ENCODE assay signal across 8 cellular contexts in genomic region chr17:50297407-50297865, GRCh38. TPM values are rescaled to one million over a fixed set of nuclear protein-coding genes. Genes with fewer than 3 reads are reported as not detected.
DNase-seq lines count a peak whose midpoint lies in the region; ATAC-seq, FAIRE-seq and TF ChIP-seq lines count a peak whose summit lies in the region.

No MANE protein-coding gene starts in this region.

- POLR2A ChIA-PET in K562 (lab: Yijun Ruan, JAX): interaction anchor here (0.6 kb wide), 2 partner anchors 161 to 465 kb away, joined by 3 read pairs; no protein-coding TSS in a partner anchor

- DNase-seq in NK-92 treated with Interleukin-12 subunit alpha and Interleukin-12 subunit beta, amount 100 ng/mL, for 24 hours (lab: John Stamatoyannopoulos, UW): peak; percentile 61
- no peak for DNase-seq in NK-92 (lab: John Stamatoyannopoulos, UW; ENCODE audit: unreplicated experiment)
- DNase-seq in NCI-H2029 treated with DMSO at 0.1 percent for 48 hours (lab: John Stamatoyannopoulos, UW): peak; percentile 3
- DNase-seq in UCSD-AML1 (lab: John Stamatoyannopoulos, UW; ENCODE audit: unreplicated experiment): peak; percentile 54
- peak; percentile 80 to 86 (median 84) for DNase-seq in K562 (ENCODE audit: extremely low read depth in 1 of 4, low spot score in 3 of 4)
- peak; percentile 57 for DNase-seq in iris pigment epithelial cell (ENCODE audit: low read depth)
- DNase-seq in stimulated activated CD4-positive, alpha-beta T cell treated with anti-CD3 and anti-CD28 coated beads, Interleukin-1b, Interleukin-23, amount 100 ng/mL, for 1 hour (ENCODE audit: low read depth in 2 of 2): peak; percentile 55 to 60

- intact Hi-C loops in K562 (cut with micrococcal nuclease): loop anchor here (1.0 to 10.0 kb wide), 4 partner anchors 93 to 203 kb away; partner anchors contain the start of gene RSAD1

- TF ChIP-seq POLR2A in K562 (conservative IDR thresholded peaks at IDR 0.05): no peak

- no peak overlapping the region for H3K27ac ChIP-seq in K562 (ENCODE audit: extremely low read depth, low read depth, low read length)

- H3K27me3 ChIP-seq in K562 (ENCODE audit: control insufficient read depth in 2 of 2, insufficient read depth in 2 of 2, low read length in 2 of 2): peaks cover 5 to 30% of the 10 kb centered on the region in 2 experiments; a peak in 4 of 5 replicates

- peak; percentile 94 to 96 (median 95) for TF ChIP-seq CTCF in K562 (IDR thresholded peaks at IDR 0.05 in 2 of 3, conservative IDR thresholded peaks at IDR 0.05 in 1 of 3; ENCODE audit: insufficient read depth in 2 of 3, low read depth in 1 of 3, low read length in 3 of 3)

- in situ Hi-C loops in K562 (cut with MboI): no loop called here

- FAIRE-seq in K562 (lab: Jason Lieb, UNC): peak; percentile 89

- no peaks in the 10 kb centered on the region for H3K9me3 ChIP-seq in K562 (replicated peaks; ENCODE audit: control insufficient read depth, insufficient read depth, low read depth, low read length)

- no peak overlapping the region for H3K4me3 ChIP-seq in K562

- no TSS peak for BruUV-seq in K562 (replicated peaks; lab: Mats Ljungman, UMichigan)

- CTCF ChIA-PET in K562 (lab: Yijun Ruan, JAX; ENCODE audit: low intra/inter-chr PET ratio): interaction anchor here (0.7 to 4.7 kb wide), 9 partner anchors 24 to 271 kb away, joined by 3 to 142 read pairs (median 6); partner anchors contain the start of genes COL1A1 and PDK2

- H3K9me1 ChIP-seq in K562 (ENCODE audit: control insufficient read depth, insufficient read depth, low read length): no peaks in the 10 kb centered on the region

- 8% methylated on average over 7 of the region's 7 CpGs for WGBS in K562 (ENCODE audit: insufficient coverage, low coverage, missing lambda C conversion rate)

- no peaks in the 10 kb centered on the region; the same call in 1 of the 2 replicates for H4K20me1 ChIP-seq in K562 (replicated peaks; ENCODE audit: control insufficient read depth, insufficient read depth, low read length)

- H3K36me3 ChIP-seq in K562 (ENCODE audit: control insufficient read depth, insufficient read depth, low read length): no peaks in the 10 kb centered on the region

- no peak overlapping the region for H3K9ac ChIP-seq in K562 (ENCODE audit: insufficient read depth in 1 of 2, low read depth in 2 of 2, low read length in 2 of 2)

- H2AFZ ChIP-seq in K562 (ENCODE audit: low read depth, low read length): no peak overlapping the region

- peak; percentile 99 for TF ChIP-seq RAD21 in K562 (CRISPR knock-in tag; conservative IDR thresholded peaks at IDR 0.05 in 1 of 2, IDR thresholded peaks at IDR 0.05 in 1 of 2)

- ATAC-seq in K562 (peak; percentile 99), GM19023 (IDR thresholded peaks at IDR 0.05; ENCODE audit: unreplicated experiment) (no peak)

- no peaks in the 10 kb centered on the region for H3K79me2 ChIP-seq in K562 (ENCODE audit: control insufficient read depth, insufficient read depth, low read length)

- no peak for TF ChIP-seq EP300 in K562 (IDR thresholded peaks at IDR 0.05; ENCODE audit: low read length)

- no peak overlapping the region for H3K4me2 ChIP-seq in K562 (ENCODE audit: insufficient read depth, low read length)

- no peaks in the 10 kb centered on the region; a peak in 1 of 5 replicates for H3K4me1 ChIP-seq in K562 (replicated peaks in 1 of 2; ENCODE audit: control insufficient read depth in 2 of 2, insufficient read depth in 2 of 2, low read length in 2 of 2)

TF ChIP-seq in K562, 482 proteins besides CTCF, POLR2A, EP300 and RAD21 (continues in another document):
- TF ChIP-seq ZNF408 (CRISPR knock-in tag; IDR thresholded peaks at IDR 0.05; ENCODE audit: low read depth): no peak
- no peak for TF ChIP-seq MBD2 (IDR thresholded peaks at IDR 0.05; ENCODE audit: borderline replicate concordance, low read depth)
- TF ChIP-seq ARID2 (IDR thresholded peaks at IDR 0.05): peak; percentile 84
- TF ChIP-seq TCF3 (CRISPR knock-in tag; IDR thresholded peaks at IDR 0.05): 0 out of 2 replicates have a peak, but pooled peaks have one; percentile 20
- TF ChIP-seq, protein P1, sequence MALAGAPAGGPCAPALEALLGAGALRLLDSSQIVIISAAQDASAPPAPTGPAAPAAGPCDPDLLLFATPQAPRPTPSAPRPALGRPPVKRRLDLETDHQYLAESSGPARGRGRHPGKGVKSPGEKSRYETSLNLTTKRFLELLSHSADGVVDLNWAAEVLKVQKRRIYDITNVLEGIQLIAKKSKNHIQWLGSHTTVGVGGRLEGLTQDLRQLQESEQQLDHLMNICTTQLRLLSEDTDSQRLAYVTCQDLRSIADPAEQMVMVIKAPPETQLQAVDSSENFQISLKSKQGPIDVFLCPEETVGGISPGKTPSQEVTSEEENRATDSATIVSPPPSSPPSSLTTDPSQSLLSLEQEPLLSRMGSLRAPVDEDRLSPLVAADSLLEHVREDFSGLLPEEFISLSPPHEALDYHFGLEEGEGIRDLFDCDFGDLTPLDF (CRISPR knock-in tag; IDR thresholded peaks at IDR 0.05): no peak
- no peak for TF ChIP-seq DDX20 (tag; IDR thresholded peaks at IDR 0.05; ENCODE audit: low read depth)
- no peak for TF ChIP-seq ZNF324 (CRISPR knock-in tag; IDR thresholded peaks at IDR 0.05)
- TF ChIP-seq SP1 (CRISPR knock-in tag; IDR thresholded peaks at IDR 0.05): peak; percentile 75
- TF ChIP-seq MECOM (CRISPR knock-in tag; IDR thresholded peaks at IDR 0.05): no peak
- no peak for TF ChIP-seq POLR2B (IDR thresholded peaks at IDR 0.05; ENCODE audit: low read depth, partially characterized antibody)

RNA-seq across cellular contexts. Expression of gene TMEM92, which starts 23.2 kb away (rescaled TPM):
- total RNA-seq in K562 (2011; cell fraction: chromatin; rRNA removed; ENCODE audit: low replicate concordance): 0.62 and 2.3 TPM in 2 replicates
- 0.79 and 2.2 TPM in 2 replicates for total RNA-seq in K562 (2011; cell fraction: nucleolus; rRNA removed)
- total RNA-seq in K562 (2011; cell fraction: nucleoplasm; rRNA removed): 0.44 and 1.2 TPM in 2 replicates
- total RNA-seq in K562 (2014; rRNA removed) (0.32 TPM in 1 of 2 replicates, not detected in the other), K562 (2014; rRNA removed; fragmentation: Illumina TruSeq; extraction: Trizol) (0.10 and 0.18 TPM in 2 replicates), K562 (2015; rRNA removed; fragmentation: Illumina TruSeq; extraction: Trizol) (0.14 and 0.23 TPM in 2 replicates), K562 (2021) (0.40 and 0.47 TPM in 2 replicates)
- polyA plus RNA-seq in K562 (2011; rRNA removed) (0.22 and 1.1 TPM in 2 replicates), K562 (2014; fragmentation: Illumina TruSeq; extraction: Trizol) (2.1 and 2.6 TPM in 2 replicates), K562 (2014; fragmentation: Nextera tagmentation; extraction: Ambion mirVana) (under 1 TPM; 0.59 to 0.81 TPM), K562 (2014; rRNA removed) (0.09 and 0.49 TPM in 2 replicates)
- polyA plus RNA-seq in K562 (2011; cell fraction: cytosol; rRNA removed): 1.3 and 3.2 TPM in 2 replicates
- polyA plus RNA-seq in K562 (2011; cell fraction: nucleus; rRNA removed): 1.1 and 1.2 TPM in 2 replicates
- 0.73 and 2.3 TPM in 2 replicates for polyA plus RNA-seq in K562 (2012)
- 0.32 and 0.60 TPM in 2 replicates for polyA minus RNA-seq in K562 (2011; rRNA and poly(A)+ RNA removed)
- 0.64 and 2.3 TPM in 2 replicates for polyA minus RNA-seq in K562 (2011; cell fraction: cytosol; rRNA and poly(A)+ RNA removed)
- 1.1 and 3.0 TPM in 2 replicates for polyA minus RNA-seq in K562 (2011; cell fraction: nucleus; rRNA and poly(A)+ RNA removed)

RNA-seq across cellular contexts. Expression of gene XYLT2, which starts 48.5 kb away (rescaled TPM):
- 16.9 and 49.3 TPM in 2 replicates for total RNA-seq in K562 (2011; cell fraction: chromatin; rRNA removed; ENCODE audit: low replicate concordance)
- 28.8 and 34.7 TPM in 2 replicates for total RNA-seq in K562 (2011; cell fraction: nucleolus; rRNA removed)
- total RNA-seq in K562 (2011; cell fraction: nucleoplasm; rRNA removed): 27.6 and 29.6 TPM in 2 replicates
- total RNA-seq in K562 (2014; rRNA removed): 9.1 and 14.0 TPM in 2 replicates
- 2.0 and 2.4 TPM in 2 replicates for total RNA-seq in K562 (2014; rRNA removed; fragmentation: Illumina TruSeq; extraction: Trizol)
- total RNA-seq in K562 (2015; rRNA removed; fragmentation: Illumina TruSeq; extraction: Trizol): 4.5 and 10.6 TPM in 2 replicates
- total RNA-seq in K562 (2021): 8.9 and 9.5 TPM in 2 replicates
- 3.8 and 8.4 TPM in 2 replicates for polyA plus RNA-seq in K562 (2011; rRNA removed)
- 7.0 and 11.0 TPM in 2 replicates for polyA plus RNA-seq in K562 (2011; cell fraction: cytosol; rRNA removed)
- 19.7 and 30.0 TPM in 2 replicates for polyA plus RNA-seq in K562 (2011; cell fraction: nucleus; rRNA removed)
- polyA plus RNA-seq in K562 (2012): 6.2 and 10.6 TPM in 2 replicates
- polyA plus RNA-seq in K562 (2014; fragmentation: Illumina TruSeq; extraction: Trizol): 4.3 and 6.5 TPM in 2 replicates
- 1 to 10 TPM in 1 of 2 experiments, under 1 TPM in 1; 0.63 to 1.0 TPM for polyA plus RNA-seq in K562 (2014; fragmentation: Nextera tagmentation; extraction: Ambion mirVana)
- polyA plus RNA-seq in K562 (2014; rRNA removed): 7.3 and 8.0 TPM in 2 replicates
- polyA minus RNA-seq in K562 (2011; rRNA and poly(A)+ RNA removed): 6.2 and 7.9 TPM in 2 replicates
- polyA minus RNA-seq in K562 (2011; cell fraction: cytosol; rRNA and poly(A)+ RNA removed): 8.8 and 29.4 TPM in 2 replicates
- 9.4 and 10.1 TPM in 2 replicates for polyA minus RNA-seq in K562 (2011; cell fraction: nucleus; rRNA and poly(A)+ RNA removed)
